In genomic region chr22:28920757-28921584, GRCh38 we compare ENCODE assay signal across 1 cellular context.
TF ChIP-seq lines count a peak whose summit lies in the region.

No MANE protein-coding gene starts in this region.

TF ChIP-seq in HepG2, 621 proteins besides CTCF, POLR2A, EP300 and RAD21 (continued from another document and continues in another):
- peak; percentile 70; the same call in 1 of the 2 replicates for TF ChIP-seq ATF2 (CRISPR knock-in tag; IDR thresholded peaks at IDR 0.05)
- TF ChIP-seq IKZF4 (CRISPR knock-in tag; IDR thresholded peaks at IDR 0.05; ENCODE audit: borderline replicate concordance, low read depth, not compliant biosample characterization) = no peak
- peak; percentile 63; the same call in 1 of the 2 replicates for TF ChIP-seq SALL2 (CRISPR knock-in tag; IDR thresholded peaks at IDR 0.05)
- peak; percentile 57 for TF ChIP-seq PHF5A (CRISPR knock-in tag; IDR thresholded peaks at IDR 0.05; ENCODE audit: low read depth, unreplicated experiment)
- TF ChIP-seq EHMT2 (IDR thresholded peaks at IDR 0.05; ENCODE audit: borderline replicate concordance, low read depth, low read length) = no peak
- TF ChIP-seq CENPX (CRISPR knock-in tag; IDR thresholded peaks at IDR 0.05) = no peak
- no peak for TF ChIP-seq ATM (IDR thresholded peaks at IDR 0.05; ENCODE audit: borderline replicate concordance)
- 0 out of 2 replicates have a peak, but pooled peaks have one; percentile 40 for TF ChIP-seq ZHX1 (CRISPR knock-in tag; IDR thresholded peaks at IDR 0.05; ENCODE audit: low read depth)
- TF ChIP-seq ZFP82 (CRISPR knock-in tag; IDR thresholded peaks at IDR 0.05; ENCODE audit: borderline replicate concordance) = no peak; the same call in 1 of the 2 replicates
- TF ChIP-seq SMARCC2 (IDR thresholded peaks at IDR 0.05) = no peak
- TF ChIP-seq TEF (CRISPR knock-in tag; IDR thresholded peaks at IDR 0.05) = peak; percentile 19; the same call in 1 of the 2 replicates
- TF ChIP-seq ZFX (CRISPR knock-in tag; IDR thresholded peaks at IDR 0.05; ENCODE audit: low read depth) = peak; percentile 47; the same call in 1 of the 2 replicates
- TF ChIP-seq MTA1 (CRISPR knock-in tag; IDR thresholded peaks at IDR 0.05; ENCODE audit: borderline replicate concordance) = peak; percentile 52; the same call in 1 of the 2 replicates
- no peak for TF ChIP-seq ZNF460 (CRISPR knock-in tag; IDR thresholded peaks at IDR 0.05; ENCODE audit: borderline replicate concordance)
- TF ChIP-seq ISL2 (CRISPR knock-in tag; IDR thresholded peaks at IDR 0.05) = peak; percentile 96
- peak; percentile 56 for TF ChIP-seq FOXO1 (CRISPR knock-in tag; IDR thresholded peaks at IDR 0.05)
- 0 out of 2 replicates have a peak, but pooled peaks have one; percentile 47 for TF ChIP-seq GATAD1 (CRISPR knock-in tag; IDR thresholded peaks at IDR 0.05)
- peak; percentile 58 for TF ChIP-seq BORCS8-MEF2B (CRISPR knock-in tag; IDR thresholded peaks at IDR 0.05)
- peak; percentile 82; the same call in 1 of the 2 replicates for TF ChIP-seq ZBTB38 (CRISPR knock-in tag; IDR thresholded peaks at IDR 0.05)
- 0 out of 2 replicates have a peak, but pooled peaks have one; percentile 68 for TF ChIP-seq ZNF232 (CRISPR knock-in tag; IDR thresholded peaks at IDR 0.05; ENCODE audit: borderline replicate concordance)
- no peak for TF ChIP-seq ZXDC (CRISPR knock-in tag; IDR thresholded peaks at IDR 0.05)
- TF ChIP-seq TP53 (CRISPR knock-in tag; conservative IDR thresholded peaks at IDR 0.05) = no peak; the same call in 1 of the 2 replicates
- TF ChIP-seq NR2F1 (CRISPR knock-in tag; IDR thresholded peaks at IDR 0.05) = peak in 1 of 2 experiments; percentile 38; a peak in 2 of 4 replicates
- peak; percentile 95 for TF ChIP-seq MAX (IDR thresholded peaks at IDR 0.05)
- TF ChIP-seq TRIM22 (IDR thresholded peaks at IDR 0.05) = no peak
- TF ChIP-seq ZBTB4 (CRISPR knock-in tag; IDR thresholded peaks at IDR 0.05; ENCODE audit: borderline replicate concordance) = 0 out of 2 replicates have a peak, but pooled peaks have one; percentile 22
- peak; percentile 75; the same call in 1 of the 2 replicates for TF ChIP-seq ZNF136 (CRISPR knock-in tag; IDR thresholded peaks at IDR 0.05; ENCODE audit: low read depth)
- no peak for TF ChIP-seq DNMT1 (CRISPR knock-in tag; IDR thresholded peaks at IDR 0.05)
- TF ChIP-seq ZBTB37 (CRISPR knock-in tag; IDR thresholded peaks at IDR 0.05) = peak; percentile 71
- peak; percentile 27; the same call in 1 of the 2 replicates for TF ChIP-seq ZNF629 (CRISPR knock-in tag; conservative IDR thresholded peaks at IDR 0.05)
- TF ChIP-seq USF2 (IDR thresholded peaks at IDR 0.05; ENCODE audit: low read depth, low read length) = no peak
- TF ChIP-seq USF2 (CRISPR knock-in tag; IDR thresholded peaks at IDR 0.05; ENCODE audit: borderline replicate concordance) = 0 out of 2 replicates have a peak, but pooled peaks have one; percentile 45
- no peak for TF ChIP-seq ZNF24 (IDR thresholded peaks at IDR 0.05)
- peak; percentile 85 for TF ChIP-seq ZNF746 (CRISPR knock-in tag; IDR thresholded peaks at IDR 0.05)
- TF ChIP-seq THAP9 (CRISPR knock-in tag; IDR thresholded peaks at IDR 0.05; ENCODE audit: borderline replicate concordance) = peak; percentile 59; the same call in 1 of the 2 replicates
- no peak for TF ChIP-seq ZNF737 (CRISPR knock-in tag; IDR thresholded peaks at IDR 0.05; ENCODE audit: borderline replicate concordance)
- no peak for TF ChIP-seq ETV6 (CRISPR knock-in tag; conservative IDR thresholded peaks at IDR 0.05)
- TF ChIP-seq PITX1 (CRISPR knock-in tag; IDR thresholded peaks at IDR 0.05) = peak; percentile 74
